19 cellular contexts compared by ENCODE assay signal in genomic region chr1:225692517-225692879, GRCh38. TPM values are rescaled to one million over a fixed set of nuclear protein-coding genes. Genes with fewer than 3 reads are reported as not detected.
"Had no signal": no experiment of that assay in that cellular context is flagged by ENCODE, and none has a peak within 500 bp of the region (broad histone marks: within the 10 kb centered on the region; RNA-seq: fewer than 3 reads in every experiment).

No MANE protein-coding gene starts in this region.

- H3K27me3 ChIP-seq: esophagus muscularis mucosa, foreskin keratinocyte, left lung, thyroid gland had no signal

- H3K4me3 ChIP-seq: esophagus muscularis mucosa, left lung, skin epidermis, thyroid gland had no signal

- DNase-seq: activated CD4-positive, alpha-beta T cell treated with anti-CD3 and anti-CD28 coated beads for 1 hour; activated CD4-positive, alpha-beta T cell treated with anti-CD3 and anti-CD28 coated beads, Interleukin-2, amount 10 ng/mL, durations not matched to agents 7 days and 5 days; activated CD8-positive, alpha-beta T cell treated with anti-CD3 and anti-CD28 coated beads for 36 hours; activated naive CD8-positive, alpha-beta T cell treated with anti-CD3 and anti-CD28 coated beads, Interleukin-2, amount 50 U/mL, for 24 hours; activated T-cell treated with anti-CD3 and anti-CD28 coated beads, Interleukin-2, amount 50 U/mL, for 4 hours; amygdala; dermis blood vessel endothelial cell; effector CD4-positive, alpha-beta T cell; foreskin keratinocyte; left lung; naive thymus-derived CD4-positive, alpha-beta T cell; occipital lobe; stimulated activated CD4-positive, alpha-beta T cell treated with anti-CD3 and anti-CD28 coated beads, Interleukin-4, amount 100 ng/mL, for 24 hours; substantia nigra; T-helper 17 cell; T1000; thyroid gland had no signal

- H3K36me3 ChIP-seq: esophagus muscularis mucosa, left lung, thyroid gland had no signal

- H3K27ac ChIP-seq: esophagus muscularis mucosa, foreskin keratinocyte, thyroid gland had no signal

- H3K9me3 ChIP-seq: esophagus muscularis mucosa, left lung, thyroid gland had no signal

- H3K4me1 ChIP-seq: foreskin keratinocyte had no signal

RNA-seq across cellular contexts. Expression of gene ENAH, which starts 39.6 kb away (rescaled TPM):
- total RNA-seq: activated CD4-positive, alpha-beta T cell treated with anti-CD3 and anti-CD28 coated beads, Interleukin-2, amount 10 ng/mL, durations not matched to agents 7 days and 5 days had no signal
- polyA plus RNA-seq: naive thymus-derived CD4-positive, alpha-beta T cell had no signal
